11 cellular contexts compared by ENCODE assay signal in the genomic region with DNA sequence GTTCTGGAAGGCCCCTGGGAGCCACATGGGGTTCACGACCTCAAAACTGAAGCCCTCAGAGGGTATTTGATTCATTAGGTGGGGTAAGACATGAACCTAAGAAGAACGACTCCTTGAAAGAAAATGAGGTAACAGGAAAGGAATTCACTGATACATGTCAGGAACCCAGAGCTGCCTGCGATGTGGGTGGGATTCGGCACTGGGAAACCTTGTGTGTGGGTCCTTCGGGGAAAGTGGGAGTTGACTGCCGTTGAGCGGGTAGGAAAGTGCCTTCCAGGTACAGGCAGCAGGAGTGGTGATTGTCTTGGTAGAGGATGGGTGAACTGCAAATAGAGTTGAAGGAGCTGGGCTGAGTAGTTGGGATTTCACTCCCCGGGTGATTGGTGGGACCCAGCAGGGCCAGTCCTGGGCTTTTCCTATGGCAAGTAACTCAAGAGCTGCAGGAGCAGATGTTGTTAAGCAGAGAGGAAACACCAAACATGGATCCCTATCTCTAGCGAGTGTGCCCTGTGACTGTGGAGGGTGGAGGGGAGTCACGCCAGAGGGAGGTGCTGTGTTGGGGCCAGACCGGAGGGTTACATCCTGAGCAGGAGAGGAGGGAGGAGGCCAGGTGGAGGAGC. TPM values are rescaled to one million over a fixed set of nuclear protein-coding genes. Genes with fewer than 3 reads are reported as not detected.
DNase-seq lines count a peak whose midpoint lies in the region; ATAC-seq and TF ChIP-seq lines count a peak whose summit lies in the region.
"Had no signal": no experiment of that assay in that cellular context is flagged by ENCODE, and none has a peak within 500 bp of the region (broad histone marks: within the 10 kb centered on the region; RNA-seq: fewer than 3 reads in every experiment).

No MANE protein-coding gene starts in this region.

- peak overlapping the region; percentile 59 for H3K27ac Mint-ChIP-seq in T-helper 1 cell treated with Interleukin-12 subunit alpha and Interleukin-12 subunit beta and Interleukin-4 antibody, amounts not matched to agents 30 μg/mL and 1 μg/mL, for 36 hours
- H3K27ac Mint-ChIP-seq in stimulated activated naive CD8-positive, alpha-beta T cell treated with anti-CD3 and anti-CD28 coated beads, Interleukin-15, amount 100 ng/mL, for 72 hours: no peak overlapping the region

- H3K36me3 ChIP-seq in WERI-Rb-1 (peaks cover 25% of the 10 kb centered on the region), gastroesophageal sphincter (no peaks in the 10 kb centered on the region), Peyer's patch (no peaks in the 10 kb centered on the region)

- DNase-seq in T-helper 1 cell: no peak
- DNase-seq in WERI-Rb-1: no peak
- no peak for DNase-seq in stimulated activated naive CD8-positive, alpha-beta T cell treated with anti-CD3 and anti-CD28 coated beads, Interleukin-15, amount 100 ng/mL, for 72 hours
- DNase-seq in GDM1 (lab: John Stamatoyannopoulos, UW): no peak
- no peak for DNase-seq in Peyer's patch
- DNase-seq: amniotic stem cell, hippocampal formation, NCI-H2227 treated with DMSO at 0.1 percent for 48 hours had no signal

- TF ChIP-seq POLR2A in gastroesophageal sphincter (IDR thresholded peaks at IDR 0.05) (no peak), Peyer's patch (IDR thresholded peaks at IDR 0.05) (no peak)

- H3K36me3 Mint-ChIP-seq in T-helper 1 cell treated with Interleukin-12 subunit alpha and Interleukin-12 subunit beta and Interleukin-4 antibody, amounts not matched to agents 30 μg/mL and 1 μg/mL, for 36 hours (ENCODE audit: low read depth): peaks cover 29% of the 10 kb centered on the region

- no peak overlapping the region for H3K4me3 ChIP-seq in WERI-Rb-1 (ENCODE audit: low read depth, low read length)
- H3K4me3 ChIP-seq in gastroesophageal sphincter: no peak overlapping the region
- no peak overlapping the region for H3K4me3 ChIP-seq in Peyer's patch

- no peaks in the 10 kb centered on the region for H3K27me3 ChIP-seq in WERI-Rb-1 (ENCODE audit: insufficient read depth, low read depth, severe bottlenecking)
- no peaks in the 10 kb centered on the region for H3K27me3 ChIP-seq in gastroesophageal sphincter
- no peaks in the 10 kb centered on the region for H3K27me3 ChIP-seq in Peyer's patch

- H3K27ac ChIP-seq in WERI-Rb-1: no peak overlapping the region
- H3K27ac ChIP-seq in gastroesophageal sphincter: peak overlapping the region in 3 of 4 donors; percentile 61 to 76 (median 73)
- H3K27ac ChIP-seq in Peyer's patch: peak overlapping the region in 2 of 4 donors; percentile 28 to 68

- whole genome bisulfite sequencing in gastroesophageal sphincter (ENCODE audit: low coverage in 1 of 2), 2 donors: 69 to 72% methylated on average over 4 to 5 of the region's 11 CpGs

- TF ChIP-seq CTCF in WERI-Rb-1 (IDR thresholded peaks at IDR 0.05; ENCODE audit: low read depth, low read length) (0 out of 2 replicates have a peak, but pooled peaks have one; percentile 17), gastroesophageal sphincter (IDR thresholded peaks at IDR 0.05) (no peak), Peyer's patch (IDR thresholded peaks at IDR 0.05) (no peak)

- H3K9me3 Mint-ChIP-seq in T-helper 1 cell treated with Interleukin-12 subunit alpha and Interleukin-12 subunit beta and Interleukin-4 antibody, amounts not matched to agents 30 μg/mL and 1 μg/mL, for 36 hours: peaks cover 6% of the 10 kb centered on the region
- peaks cover 0 to 6% of the 10 kb centered on the region in 2 donors for H3K9me3 Mint-ChIP-seq in stimulated activated naive CD8-positive, alpha-beta T cell treated with anti-CD3 and anti-CD28 coated beads, Interleukin-15, amount 100 ng/mL, for 72 hours

- H3K4me3 Mint-ChIP-seq in T-helper 1 cell treated with Interleukin-12 subunit alpha and Interleukin-12 subunit beta and Interleukin-4 antibody, amounts not matched to agents 30 μg/mL and 1 μg/mL, for 36 hours: no peak overlapping the region
- H3K4me3 Mint-ChIP-seq in stimulated activated naive CD8-positive, alpha-beta T cell treated with anti-CD3 and anti-CD28 coated beads, Interleukin-15, amount 100 ng/mL, for 72 hours: peak overlapping the region in 1 of 2 donors; percentile 11

- ATAC-seq in gastroesophageal sphincter: no peak
- peak; percentile 25 for ATAC-seq in stimulated activated naive CD8-positive, alpha-beta T cell treated with anti-CD3 and anti-CD28 coated beads, Interleukin-15, amount 100 ng/mL, for 72 hours
- ATAC-seq in GM21786 (IDR thresholded peaks at IDR 0.05; ENCODE audit: unreplicated experiment): no peak

- H3K4me1 ChIP-seq in gastroesophageal sphincter: peaks cover 0 to 6% (median 6%) of the 10 kb centered on the region in 3 donors
- no peaks in the 10 kb centered on the region for H3K4me1 ChIP-seq in Peyer's patch

- H3K27me3 Mint-ChIP-seq in T-helper 1 cell treated with Interleukin-12 subunit alpha and Interleukin-12 subunit beta and Interleukin-4 antibody, amounts not matched to agents 30 μg/mL and 1 μg/mL, for 36 hours (ENCODE audit: low read depth): no peaks in the 10 kb centered on the region
- peaks cover 32% of the 10 kb centered on the region for H3K27me3 Mint-ChIP-seq in stimulated activated naive CD8-positive, alpha-beta T cell treated with anti-CD3 and anti-CD28 coated beads, Interleukin-15, amount 100 ng/mL, for 72 hours

- no peak for TF ChIP-seq EP300 in gastroesophageal sphincter (IDR thresholded peaks at IDR 0.05)

- H3K9me3 ChIP-seq in WERI-Rb-1 (ENCODE audit: severe bottlenecking) (no peaks in the 10 kb centered on the region), gastroesophageal sphincter (no peaks in the 10 kb centered on the region), Peyer's patch (no peaks in the 10 kb centered on the region)

- peaks cover 59% of the 10 kb centered on the region for H3K4me1 Mint-ChIP-seq in T-helper 1 cell treated with Interleukin-12 subunit alpha and Interleukin-12 subunit beta and Interleukin-4 antibody, amounts not matched to agents 30 μg/mL and 1 μg/mL, for 36 hours (ENCODE audit: low read depth)
- peaks cover 54% of the 10 kb centered on the region for H3K4me1 Mint-ChIP-seq in stimulated activated naive CD8-positive, alpha-beta T cell treated with anti-CD3 and anti-CD28 coated beads, Interleukin-15, amount 100 ng/mL, for 72 hours

RNA-seq across cellular contexts. Expression of a gene that starts 30.8 kb away (rescaled TPM):
- 10 to 100 TPM in 1 of 4 donors, 1 to 10 TPM in 3; 4.4 to 17.2 (median 5.9) TPM for total RNA-seq in gastroesophageal sphincter
- total RNA-seq in Peyer's patch: 1 to 10 TPM in 3 of 4 donors, under 1 TPM in 1; 0.70 to 6.6 (median 3.6) TPM
